Comparison of ENCODE assay signal across 24 cellular contexts in genomic region chr15:66827698-66828055, GRCh38.
"Had no signal": no experiment of that assay in that cellular context is flagged by ENCODE, and none has a peak within 500 bp of the region (broad histone marks: within the 10 kb centered on the region; RNA-seq: fewer than 3 reads in every experiment).

No MANE protein-coding gene starts in this region.

- H3K27me3 ChIP-seq: breast epithelium, MG63 had no signal

- DNase-seq: activated B cell treated with CpG ODN at 0.5 μM for 24 hours; activated CD4-positive, alpha-beta T cell treated with anti-CD3 and anti-CD28 coated beads for 1 hour; activated CD4-positive, alpha-beta T cell treated with anti-CD3 and anti-CD28 coated beads, Interleukin-2, amount 10 ng/mL, durations not matched to agents 24 days and 14 days; activated CD4-positive, alpha-beta T cell treated with anti-CD3 and anti-CD28 coated beads, Interleukin-2, amount 50 U/mL, for 48 hours; activated CD8-positive, alpha-beta memory T cell treated with anti-CD3 and anti-CD28 coated beads, Interleukin-2, amount 10 ng/mL, durations not matched to agents 7 days and 5 days; activated effector memory CD4-positive, alpha-beta T cell treated with Interleukin-2 at 50 U/mL for 16 hours; activated naive CD4-positive, alpha-beta T cell; activated T-cell treated with anti-CD3 and anti-CD28 coated beads, Interleukin-2, amount 50 U/mL, for 24 hours; central memory CD4-positive, alpha-beta T cell; MG63; MV-4-11; NCI-H1105; NCI-H1436; NCI-H1694 treated with DMSO at 0.1 percent for 48 hours; NCI-H2029 treated with DMSO at 0.1 percent for 48 hours; NCI-H345; NCI-H510A; NCI-H526 treated with DMSO at 0.1 percent for 48 hours; NCI-H82; PC-3; SIG-M5; T-helper 17 cell; T-helper 9 cell had no signal

- H3K9me3 ChIP-seq: breast epithelium, MG63 had no signal

- H3K27ac ChIP-seq: breast epithelium had no signal

- ATAC-seq: activated CD8-positive, alpha-beta memory T cell treated with anti-CD3 and anti-CD28 coated beads, Interleukin-2, amount 10 ng/mL, durations not matched to agents 7 days and 5 days; PC-3; T-helper 17 cell had no signal

- H3K4me1 ChIP-seq: breast epithelium had no signal

- H3K4me3 ChIP-seq: breast epithelium, MG63 had no signal

- H3K36me3 ChIP-seq: breast epithelium, MG63 had no signal
